In genomic region chr1:6007318-6008083, GRCh38 we compare ENCODE assay signal across 14 cellular contexts. TPM values are rescaled to one million over a fixed set of nuclear protein-coding genes. Genes with fewer than 3 reads are reported as not detected.
DNase-seq lines count a peak whose midpoint lies in the region; ATAC-seq and TF ChIP-seq lines count a peak whose summit lies in the region.
"Had no signal": no experiment of that assay in that cellular context is flagged by ENCODE, and none has a peak within 500 bp of the region (broad histone marks: within the 10 kb centered on the region; RNA-seq: fewer than 3 reads in every experiment).

No MANE protein-coding gene starts in this region.

- peaks cover 20% of the 10 kb centered on the region for H3K36me3 Mint-ChIP-seq in stimulated activated effector memory CD8-positive, alpha-beta T cell treated with anti-CD3 and anti-CD28 coated beads, Interleukin-12 subunit alpha, Interleukin-12 subunit beta, amount 100 ng/mL, for 72 hours
- H3K36me3 Mint-ChIP-seq: brain had no signal

- peak overlapping the region; percentile 44 to 71 for H3K27ac ChIP-seq in right atrium auricular region
- H3K27ac ChIP-seq: KMS-11, tibial artery had no signal

- no peaks in the 10 kb centered on the region for H3K27me3 ChIP-seq in right atrium auricular region

- no peak for ATAC-seq in stimulated activated effector memory CD8-positive, alpha-beta T cell treated with anti-CD3 and anti-CD28 coated beads, Interleukin-12 subunit alpha, Interleukin-12 subunit beta, amount 100 ng/mL, for 72 hours
- ATAC-seq in HG02763 (IDR thresholded peaks at IDR 0.05; ENCODE audit: unreplicated experiment) (no peak), HG03520 (IDR thresholded peaks at IDR 0.05; ENCODE audit: unreplicated experiment) (no peak)
- ATAC-seq: HCT116 had no signal

- no peak overlapping the region for H3K4me3 Mint-ChIP-seq in stimulated activated effector memory CD8-positive, alpha-beta T cell treated with anti-CD3 and anti-CD28 coated beads, Interleukin-12 subunit alpha, Interleukin-12 subunit beta, amount 100 ng/mL, for 72 hours
- H3K4me3 Mint-ChIP-seq: brain had no signal

- no peaks in the 10 kb centered on the region for H3K36me3 ChIP-seq in right atrium auricular region
- H3K36me3 ChIP-seq: tibial artery had no signal

- H3K4me1 Mint-ChIP-seq in stimulated activated effector memory CD8-positive, alpha-beta T cell treated with anti-CD3 and anti-CD28 coated beads, Interleukin-12 subunit alpha, Interleukin-12 subunit beta, amount 100 ng/mL, for 72 hours, result peaks cover 31% of the 10 kb centered on the region

- H3K4me3 ChIP-seq in right atrium auricular region, result no peak overlapping the region
- H3K4me3 ChIP-seq: tibial artery had no signal

- peaks cover 0 to 10% of the 10 kb centered on the region in 2 donors for H3K4me1 ChIP-seq in right atrium auricular region
- H3K4me1 ChIP-seq: tibial artery had no signal

- peak overlapping the region; percentile 23 for H3K27ac Mint-ChIP-seq in stimulated activated effector memory CD8-positive, alpha-beta T cell treated with anti-CD3 and anti-CD28 coated beads, Interleukin-12 subunit alpha, Interleukin-12 subunit beta, amount 100 ng/mL, for 72 hours
- H3K27ac Mint-ChIP-seq: T-cell had no signal

- TF ChIP-seq CTCF in right atrium auricular region (IDR thresholded peaks at IDR 0.05), result no peak

- H3K9me3 Mint-ChIP-seq in stimulated activated effector memory CD8-positive, alpha-beta T cell treated with anti-CD3 and anti-CD28 coated beads, Interleukin-12 subunit alpha, Interleukin-12 subunit beta, amount 100 ng/mL, for 72 hours, result no peaks in the 10 kb centered on the region
- H3K9me3 Mint-ChIP-seq: brain, T-cell had no signal

- H3K9me3 ChIP-seq in right atrium auricular region, result no peaks in the 10 kb centered on the region
- H3K9me3 ChIP-seq: tibial artery had no signal

- DNase-seq in activated T-cell treated with anti-CD3 and anti-CD28 coated beads, Interleukin-2, amount 50 U/mL, for 1 hour, result peak; percentile 40
- DNase-seq in activated T-cell treated with anti-CD3 and anti-CD28 coated beads for 4 hours, result no peak
- DNase-seq in activated T-cell treated with anti-CD3 and anti-CD28 coated beads, Interleukin-2, amount 50 U/mL, for 48 hours, result peak; percentile 53 to 70
- DNase-seq in right atrium auricular region (ENCODE audit: low spot score), result no peak
- no peak for DNase-seq in stimulated activated effector memory CD8-positive, alpha-beta T cell treated with anti-CD3 and anti-CD28 coated beads, Interleukin-12 subunit alpha, Interleukin-12 subunit beta, amount 100 ng/mL, for 72 hours (ENCODE audit: low spot score in 2 of 2)
- no peak for DNase-seq in T1000 (lab: John Stamatoyannopoulos, UW)
- DNase-seq: NCI-H2081 had no signal

RNA-seq across cellular contexts. Expression of gene NPHP4, which starts 15.3 kb away (rescaled TPM):
- total RNA-seq in right atrium auricular region, result 1 to 10 TPM; 3.0 to 4.3 TPM

RNA-seq across cellular contexts. Expression of gene KCNAB2, which starts 38.2 kb away (rescaled TPM):
- 10 to 100 TPM in 1 of 2 donors, 1 to 10 TPM in 1; 9.3 to 14.3 TPM for total RNA-seq in right atrium auricular region

Comparison
In these comparisons a context has a peak if more than half of its experiments do, and no peak if none do; other contexts are left out.
1. DNase-seq: peak in activated T-cell treated with anti-CD3 and anti-CD28 coated beads, Interleukin-2, amount 50 U/mL, for 1 hour (single experiment) and activated T-cell treated with anti-CD3 and anti-CD28 coated beads, Interleukin-2, amount 50 U/mL, for 48 hours (2 of 2); none in activated T-cell treated with anti-CD3 and anti-CD28 coated beads for 4 hours (single experiment), right atrium auricular region (single experiment), stimulated activated effector memory CD8-positive, alpha-beta T cell treated with anti-CD3 and anti-CD28 coated beads, Interleukin-12 subunit alpha, Interleukin-12 subunit beta, amount 100 ng/mL, for 72 hours (0 of 2) and T1000 (single experiment).